ENCODE assay signal across 28 cellular contexts in genomic region chr6:46440133-46440532, GRCh38. TPM values are rescaled to one million over a fixed set of nuclear protein-coding genes. Genes with fewer than 3 reads are reported as not detected.
DNase-seq lines count a peak whose midpoint lies in the region; TF ChIP-seq lines count a peak whose summit lies in the region.
"Had no signal": no experiment of that assay in that cellular context is flagged by ENCODE, and none has a peak within 500 bp of the region (broad histone marks: within the 10 kb centered on the region; RNA-seq: fewer than 3 reads in every experiment).

No MANE protein-coding gene starts in this region.

- no peaks in the 10 kb centered on the region for H3K4me1 ChIP-seq in Peyer's patch
- H3K4me1 ChIP-seq: BLaER1 had no signal

- peak; percentile 38 for DNase-seq in EL
- DNase-seq in M059J (ENCODE audit: low read depth): peak; percentile 27
- peak; percentile 67 for DNase-seq in dedifferentiated amniotic fluid mesenchymal stem cell (ENCODE audit: extremely low spot score)
- DNase-seq in osteocyte (ENCODE audit: extremely low spot score, unreplicated experiment): no peak
- no peak for DNase-seq in NCI-H146 (lab: John Stamatoyannopoulos, UW)
- no peak for DNase-seq in HUDEP-2 (lab: John Stamatoyannopoulos, UW; ENCODE audit: unreplicated experiment in 76 of 76)
- DNase-seq in ureter (ENCODE audit: low spot score): no peak
- DNase-seq in Peyer's patch: no peak
- DNase-seq: activated CD4-positive, alpha-beta memory T cell treated with anti-CD3 and anti-CD28 coated beads for 36 hours; activated naive CD4-positive, alpha-beta T cell; activated T-cell treated with anti-CD3 and anti-CD28 coated beads for 4 hours; aorta; Calu3; dermis blood vessel endothelial cell; glutamatergic neuron; immature natural killer cell; naive B cell; NCI-H1930; NCI-H345; PC-3; right cardiac atrium; stimulated activated CD4-positive, alpha-beta T cell treated with anti-CD3 and anti-CD28 coated beads, Interleukin-2, amount 100 ng/mL, for 24 hours; stimulated activated naive CD8-positive, alpha-beta T cell treated with anti-CD3 and anti-CD28 coated beads, Interleukin-15, Interleukin-2, amounts not matched to agents 100 U/mL and 50 U/mL, for 24 hours had no signal

- H3K36me3 Mint-ChIP-seq in osteocyte (ENCODE audit: unreplicated experiment): peaks cover 2% of the 10 kb centered on the region
- H3K36me3 Mint-ChIP-seq: activated CD4-positive, alpha-beta memory T cell treated with anti-CD3 and anti-CD28 coated beads for 36 hours; immature natural killer cell; type B pancreatic cell had no signal

- H3K4me3 ChIP-seq in Peyer's patch: no peak overlapping the region
- H3K4me3 ChIP-seq: BLaER1, lung, SK-N-MC had no signal

- H3K36me3 ChIP-seq in Peyer's patch: no peaks in the 10 kb centered on the region
- H3K36me3 ChIP-seq: BLaER1 had no signal

- H3K9me3 ChIP-seq in Peyer's patch: no peaks in the 10 kb centered on the region

- peaks cover 57% of the 10 kb centered on the region for H3K4me1 Mint-ChIP-seq in osteocyte (ENCODE audit: unreplicated experiment)
- H3K4me1 Mint-ChIP-seq: immature natural killer cell, naive B cell had no signal

- peak overlapping the region; percentile 93 for H3K27ac Mint-ChIP-seq in osteocyte (ENCODE audit: unreplicated experiment)
- H3K27ac Mint-ChIP-seq: activated CD4-positive, alpha-beta memory T cell treated with anti-CD3 and anti-CD28 coated beads for 36 hours; immature natural killer cell; naive B cell had no signal

- TF ChIP-seq POLR2A in Peyer's patch (IDR thresholded peaks at IDR 0.05): no peak

- no peaks in the 10 kb centered on the region for H3K27me3 ChIP-seq in Peyer's patch
- H3K27me3 ChIP-seq: BLaER1 had no signal

- TF ChIP-seq CTCF in osteocyte (IDR thresholded peaks at IDR 0.05): no peak
- TF ChIP-seq CTCF in Peyer's patch (IDR thresholded peaks at IDR 0.05): no peak

- H3K27ac ChIP-seq in Peyer's patch: no peak overlapping the region
- H3K27ac ChIP-seq: BLaER1, SK-N-MC had no signal

- no peaks in the 10 kb centered on the region for H3K27me3 Mint-ChIP-seq in osteocyte (ENCODE audit: unreplicated experiment)
- H3K27me3 Mint-ChIP-seq: type B pancreatic cell had no signal

- H3K9me3 Mint-ChIP-seq in osteocyte (ENCODE audit: unreplicated experiment): peaks cover 2% of the 10 kb centered on the region

- no peak overlapping the region for H3K4me3 Mint-ChIP-seq in osteocyte (ENCODE audit: unreplicated experiment)
- H3K4me3 Mint-ChIP-seq: activated CD4-positive, alpha-beta memory T cell treated with anti-CD3 and anti-CD28 coated beads for 36 hours; immature natural killer cell; naive B cell; type B pancreatic cell had no signal

RNA-seq across cellular contexts. Expression of gene RCAN2, which starts 51.1 kb away (rescaled TPM):
- total RNA-seq in M059J (2014; rRNA removed; shearing (Covaris generic)): 2.3 and 2.7 TPM in 2 replicates
- total RNA-seq in osteocyte (27.9 and 31.3 TPM in 2 replicates), ureter (19.8 TPM), Peyer's patch (10 to 100 TPM in 1 of 4 donors, 1 to 10 TPM in 3; 4.7 to 23.1 (median 6.6) TPM)
- total RNA-seq: PC-3; T-helper 2 cell treated with Interferon-gamma antibody and Interleukin-4, amounts not matched to agents 100 ng/mL and 5 ng/mL, for 36 hours had no signal

Comparison
In these comparisons a context has a peak if more than half of its experiments do, and no peak if none do; other contexts are left out.
1. DNase-seq: peak in EL (single experiment), M059J (single experiment) and dedifferentiated amniotic fluid mesenchymal stem cell (single experiment); none in osteocyte (single experiment), NCI-H146 (single experiment), HUDEP-2 (0 of 76), ureter (single experiment) and Peyer's patch (0 of 3).